In the genomic region with DNA sequence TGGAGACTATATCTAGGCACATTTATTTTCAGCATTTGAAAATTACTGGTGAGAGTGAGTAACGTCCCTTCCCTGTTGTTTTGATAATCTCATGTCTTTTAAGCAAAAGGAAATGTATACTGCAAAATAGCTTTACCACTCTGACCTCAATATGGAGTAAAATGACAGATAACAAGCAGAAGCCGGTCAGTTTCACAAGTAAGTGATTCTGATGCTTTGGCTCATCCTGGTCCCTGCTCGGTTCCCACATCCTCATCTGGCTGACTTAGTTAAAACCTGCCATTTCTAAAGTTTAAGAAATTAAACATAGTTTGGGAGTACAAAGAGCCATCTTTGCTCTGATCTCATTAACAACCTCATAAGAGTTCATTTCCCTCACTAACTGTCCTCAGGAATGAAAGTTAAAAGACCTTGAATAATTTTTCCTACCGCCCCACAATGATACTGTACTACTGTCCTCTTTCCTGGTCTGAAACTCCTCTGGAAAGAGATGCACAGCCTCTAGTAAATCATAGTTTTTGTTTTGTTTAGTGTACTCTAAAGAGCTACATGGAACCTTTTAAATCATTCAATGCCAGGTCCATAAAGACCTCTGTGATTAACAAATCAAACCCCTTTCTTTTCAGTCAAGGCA, we compare ENCODE assay signal across 14 cellular contexts.
DNase-seq lines count a peak whose midpoint lies in the region; ATAC-seq and FAIRE-seq lines count a peak whose summit lies in the region.
"Had no signal": no experiment of that assay in that cellular context is flagged by ENCODE, and none has a peak within 500 bp of the region (broad histone marks: within the 10 kb centered on the region; RNA-seq: fewer than 3 reads in every experiment).

No MANE protein-coding gene starts in this region.

- intact Hi-C loops in CD4-positive, alpha-beta memory T cell (cut with micrococcal nuclease), result loop anchor here (1.0 to 2.0 kb wide), 2 partner anchors 10 to 30 kb away; no protein-coding TSS in a partner anchor
- intact Hi-C loops in activated T-helper 2 cell treated with anti-CD3 and anti-CD28 coated beads, Interferon-gamma antibody, Interleukin-2, Interleukin-4, amounts not matched to agents 10 μg/mL and 5 μg/mL and 100 μg/mL, durations not matched to agents 14 hours and 24 hours and 36 hours (cut with micrococcal nuclease), result loop anchor here (5.0 kb wide), 1 partner anchor 44 kb away; no protein-coding TSS in a partner anchor

- peak overlapping the region; percentile 68 for H3K27ac ChIP-seq in CD4-positive, alpha-beta memory T cell (ENCODE audit: low read depth, low read length)
- H3K27ac ChIP-seq: C4-2B, transverse colon, VCaP had no signal

- H3K36me3 Mint-ChIP-seq in CD4-positive, alpha-beta memory T cell, result peaks cover 33 to 61% of the 10 kb centered on the region in 2 donors
- H3K36me3 Mint-ChIP-seq in activated T-helper 2 cell treated with anti-CD3 and anti-CD28 coated beads, Interferon-gamma antibody, Interleukin-2, Interleukin-4, amounts not matched to agents 10 μg/mL and 5 μg/mL and 100 μg/mL, durations not matched to agents 14 hours and 24 hours and 36 hours (ENCODE audit: low read depth), result peaks cover 45% of the 10 kb centered on the region

- H3K9me3 Mint-ChIP-seq in CD4-positive, alpha-beta memory T cell, result peaks cover 0 to 7% (median 2%) of the 10 kb centered on the region in 8 donors
- H3K9me3 Mint-ChIP-seq in activated T-helper 2 cell treated with anti-CD3 and anti-CD28 coated beads, Interferon-gamma antibody, Interleukin-2, Interleukin-4, amounts not matched to agents 10 μg/mL and 5 μg/mL and 100 μg/mL, durations not matched to agents 14 hours and 24 hours and 36 hours, result peaks cover 14% of the 10 kb centered on the region

- peaks cover 79 to 100% (median 88%) of the 10 kb centered on the region in 4 donors for H3K4me1 Mint-ChIP-seq in CD4-positive, alpha-beta memory T cell
- H3K4me1 Mint-ChIP-seq in activated T-helper 2 cell treated with anti-CD3 and anti-CD28 coated beads, Interferon-gamma antibody, Interleukin-2, Interleukin-4, amounts not matched to agents 10 μg/mL and 5 μg/mL and 100 μg/mL, durations not matched to agents 14 hours and 24 hours and 36 hours (ENCODE audit: low read depth), result peaks cover 65% of the 10 kb centered on the region

- no peaks in the 10 kb centered on the region for H3K36me3 ChIP-seq in CD4-positive, alpha-beta memory T cell (ENCODE audit: insufficient read depth, low read length)
- H3K36me3 ChIP-seq: transverse colon had no signal

- peak; percentile 44 for ATAC-seq in GM18868 (IDR thresholded peaks at IDR 0.05; ENCODE audit: unreplicated experiment)
- peak; percentile 67 for ATAC-seq in HG02938 (IDR thresholded peaks at IDR 0.05; ENCODE audit: unreplicated experiment)
- ATAC-seq in GM18858 (IDR thresholded peaks at IDR 0.05; ENCODE audit: unreplicated experiment), result no peak

- H3K27ac Mint-ChIP-seq in CD4-positive, alpha-beta memory T cell, result peak overlapping the region; percentile 92 to 99 (median 98)
- peak overlapping the region; percentile 23 for H3K27ac Mint-ChIP-seq in activated T-helper 2 cell treated with anti-CD3 and anti-CD28 coated beads, Interferon-gamma antibody, Interleukin-2, Interleukin-4, amounts not matched to agents 10 μg/mL and 5 μg/mL and 100 μg/mL, durations not matched to agents 14 hours and 24 hours and 36 hours
- H3K27ac Mint-ChIP-seq: memory B cell had no signal

- H3K4me3 ChIP-seq in CD4-positive, alpha-beta memory T cell (ENCODE audit: low read length in 2 of 2), result peak overlapping the region in 1 of 2 donors; percentile 17
- H3K4me3 ChIP-seq: transverse colon had no signal

- no peaks in the 10 kb centered on the region for H3K27me3 Mint-ChIP-seq in CD4-positive, alpha-beta memory T cell
- H3K27me3 Mint-ChIP-seq in activated T-helper 2 cell treated with anti-CD3 and anti-CD28 coated beads, Interferon-gamma antibody, Interleukin-2, Interleukin-4, amounts not matched to agents 10 μg/mL and 5 μg/mL and 100 μg/mL, durations not matched to agents 14 hours and 24 hours and 36 hours (ENCODE audit: low read depth), result peaks cover 2% of the 10 kb centered on the region
- H3K27me3 Mint-ChIP-seq: memory B cell had no signal

- POLR2A ChIA-PET in CD4-positive, alpha-beta memory T cell (lab: Charles Lee; ENCODE audit: partially characterized antibody), result interaction anchor here (0.6 to 10.6 kb wide), 9 partner anchors 11 to 1622 kb away, joined by 3 to 381 read pairs (median 6); no protein-coding TSS in a partner anchor

- peak in 1 of 5 donors; percentile 54 for DNase-seq in CD4-positive, alpha-beta memory T cell
- no peak for DNase-seq in activated T-helper 2 cell treated with anti-CD3 and anti-CD28 coated beads, Interferon-gamma antibody, Interleukin-2, Interleukin-4, amounts not matched to agents 10 μg/mL and 5 μg/mL and 100 μg/mL, durations not matched to agents 14 hours and 24 hours and 36 hours (ENCODE audit: low spot score)
- DNase-seq in foreskin melanocyte (no peak), frontal cortex (ENCODE audit: low spot score in 2 of 2) (no peak), SK-N-DZ (ENCODE audit: low spot score) (no peak)
- DNase-seq: NCI-H226, posterior cingulate gyrus, transverse colon had no signal

- FAIRE-seq in frontal cortex (lab: Jason Lieb, UNC), result no peak

- CTCF ChIA-PET in CD4-positive, alpha-beta memory T cell (lab: Charles Lee; ENCODE audit: partially characterized antibody), result interaction anchor here (0.8 to 7.2 kb wide), 16 partner anchors 10 to 381 kb away, joined by 3 to 53 read pairs (median 6); no protein-coding TSS in a partner anchor

- H3K27me3 ChIP-seq in CD4-positive, alpha-beta memory T cell (ENCODE audit: insufficient read depth, low read length), result no peaks in the 10 kb centered on the region
- H3K27me3 ChIP-seq: transverse colon had no signal

- H3K9me3 ChIP-seq in CD4-positive, alpha-beta memory T cell (ENCODE audit: control insufficient read depth in 1 of 2, low read length in 2 of 2), result no peaks in the 10 kb centered on the region
- H3K9me3 ChIP-seq: transverse colon had no signal

- peaks cover 100% of the 10 kb centered on the region for H3K4me1 ChIP-seq in CD4-positive, alpha-beta memory T cell (ENCODE audit: insufficient read depth, low read length)

- peak overlapping the region; percentile 26 to 87 (median 84) for H3K4me3 Mint-ChIP-seq in CD4-positive, alpha-beta memory T cell
- H3K4me3 Mint-ChIP-seq in activated T-helper 2 cell treated with anti-CD3 and anti-CD28 coated beads, Interferon-gamma antibody, Interleukin-2, Interleukin-4, amounts not matched to agents 10 μg/mL and 5 μg/mL and 100 μg/mL, durations not matched to agents 14 hours and 24 hours and 36 hours (ENCODE audit: low read depth), result peak overlapping the region; percentile 0
- H3K4me3 Mint-ChIP-seq: memory B cell had no signal
